In genomic region chr16:75062135-75062943, GRCh38 we compare ENCODE assay signal across 14 cellular contexts. TPM values are rescaled to one million over a fixed set of nuclear protein-coding genes. Genes with fewer than 3 reads are reported as not detected.
DNase-seq lines count a peak whose midpoint lies in the region; ATAC-seq and TF ChIP-seq lines count a peak whose summit lies in the region.
"Had no signal": no experiment of that assay in that cellular context is flagged by ENCODE, and none has a peak within 500 bp of the region (broad histone marks: within the 10 kb centered on the region; RNA-seq: fewer than 3 reads in every experiment).

No MANE protein-coding gene starts in this region.

- no peak overlapping the region for H2BK120ac ChIP-seq in neuronal stem cell (ENCODE audit: low read depth, low read length)

- H3K23ac ChIP-seq in neuronal stem cell (ENCODE audit: low read depth, low read length, poor library complexity) = peak overlapping the region; percentile 59

- no peaks in the 10 kb centered on the region for H3K9me3 ChIP-seq in BLaER1
- H3K9me3 ChIP-seq in PC-9 (ENCODE audit: insufficient read depth, low read depth) = no peaks in the 10 kb centered on the region
- H3K9me3 ChIP-seq in neuronal stem cell (replicated peaks in 1 of 2; ENCODE audit: control insufficient read depth in 2 of 2, insufficient read depth in 1 of 2, low read depth in 1 of 2, low read length in 2 of 2) = no peaks in the 10 kb centered on the region

- H2BK12ac ChIP-seq in neuronal stem cell (ENCODE audit: low read length) = no peak overlapping the region

- H3K4me1 ChIP-seq in BLaER1 (peaks cover 100% of the 10 kb centered on the region), PC-9 (replicated peaks; ENCODE audit: insufficient read depth) (peaks cover 71% of the 10 kb centered on the region), neuronal stem cell (ENCODE audit: control insufficient read depth in 2 of 2, insufficient read depth in 1 of 2, low read depth in 1 of 2, low read length in 2 of 2) (peaks cover 0 to 12% of the 10 kb centered on the region in 2 donors)

- no CpG with 5 or more reads among the region's 22 CpGs for WGBS in neuronal stem cell (ENCODE audit: extremely low coverage in 2 of 2, insufficient read length in 2 of 2, insufficient replicate concordance in 1 of 2), 2 donors

- BruUV-seq in PC-9 (replicated peaks; lab: Mats Ljungman, UMichigan) = no TSS peak

- no peak for ATAC-seq in SK-N-SH treated with all-trans-retinoic acid at 6 μM for 48 hours
- no peak for ATAC-seq in HG02973 (IDR thresholded peaks at IDR 0.05; ENCODE audit: unreplicated experiment)

- H3K4me2 ChIP-seq in BLaER1 (peak overlapping the region; percentile 72), PC-9 (peak overlapping the region; percentile 94), neuronal stem cell (ENCODE audit: insufficient read depth, low read length, poor library complexity, severe bottlenecking) (no peak overlapping the region)

- no peak overlapping the region for H3K18ac ChIP-seq in neuronal stem cell (ENCODE audit: low read length)

- TF ChIP-seq CTCF in PC-9 (conservative IDR thresholded peaks at IDR 0.05) (no peak), fibroblast of villous mesenchyme (IDR thresholded peaks at IDR 0.05; ENCODE audit: insufficient read depth, low read depth, low read length) (peak; percentile 4)

- CTCF ChIA-PET in PC-9 (lab: Charles Lee) = interaction anchor here (0.5 to 0.6 kb wide), 2 partner anchors 47 to 76 kb away, joined by 3 to 10 read pairs; no protein-coding TSS in a partner anchor

- POLR2A ChIA-PET in PC-9 (lab: Charles Lee; ENCODE audit: unreplicated experiment) = interaction anchor here (0.6 to 1.2 kb wide), 4 partner anchors 18 to 287 kb away, joined by 3 to 5 read pairs (median 4); partner anchors contain the start of genes FA2H and WDR59

- H3K79me1 ChIP-seq in neuronal stem cell (ENCODE audit: low read depth, low read length) = peaks cover 4% of the 10 kb centered on the region

- H3K27ac ChIP-seq in BLaER1 (peak overlapping the region; percentile 72), PC-9 (peak overlapping the region; percentile 86), neuronal stem cell (replicated peaks; ENCODE audit: low read length) (no peak overlapping the region)

- H3K9me2 ChIP-seq in PC-9 (ENCODE audit: insufficient read depth) = no peaks in the 10 kb centered on the region; the same call in 1 of the 2 replicates

- DNase-seq in PC-9 (peak; percentile 80 to 82), fibroblast of villous mesenchyme (ENCODE audit: low read depth) (no peak), neuronal stem cell (ENCODE audit: low spot score) (no peak), NCI-H2227 treated with DMSO at 0.1 percent for 48 hours (lab: John Stamatoyannopoulos, UW) (no peak)
- DNase-seq in stimulated activated CD4-positive, alpha-beta T cell treated with anti-CD3 and anti-CD28 coated beads, Interleukin-2, amount 100 ng/mL, for 24 hours = no peak
- DNase-seq: CD4-positive, CD25-positive, alpha-beta regulatory T cell; central memory CD4-positive, alpha-beta T cell; HFFc6; mesenchymal stem cell; NCI-H1105; small intestine had no signal

- peaks cover 53% of the 10 kb centered on the region for H3F3A ChIP-seq in PC-9 (ENCODE audit: insufficient read depth, low read depth)

- H3K9ac ChIP-seq in BLaER1 = peak overlapping the region; percentile 32
- H3K9ac ChIP-seq in neuronal stem cell (ENCODE audit: low read depth, low read length, poor library complexity) = no peak overlapping the region

- no peak overlapping the region for H2AFZ ChIP-seq in PC-9
- H2AFZ ChIP-seq in neuronal stem cell (ENCODE audit: low read length) = no peak overlapping the region

- H4K8ac ChIP-seq in neuronal stem cell (ENCODE audit: low read depth, low read length) = no peak overlapping the region

- H3K36me3 ChIP-seq in BLaER1 (peaks cover 41% of the 10 kb centered on the region), PC-9 (ENCODE audit: low read depth) (no peaks in the 10 kb centered on the region), neuronal stem cell (replicated peaks in 1 of 2; ENCODE audit: control insufficient read depth in 2 of 2, insufficient read depth in 2 of 2, low read length in 2 of 2) (peaks cover 0 to 4% of the 10 kb centered on the region in 2 donors)

- H2BK5ac ChIP-seq in neuronal stem cell (ENCODE audit: low read length) = no peak overlapping the region

- no peaks in the 10 kb centered on the region for H3K27me3 ChIP-seq in BLaER1
- no peaks in the 10 kb centered on the region for H3K27me3 ChIP-seq in PC-9 (ENCODE audit: insufficient read depth, low read depth)
- H3K27me3 ChIP-seq in neuronal stem cell (ENCODE audit: control insufficient read depth in 3 of 3, insufficient read depth in 3 of 3, low read depth in 1 of 3, low read length in 3 of 3) = no peaks in the 10 kb centered on the region

- intact Hi-C loops in PC-9 (cut with micrococcal nuclease; ENCODE audit: unreplicated experiment) = loop anchor here (1.0 kb wide), 1 partner anchor 64 kb away; no protein-coding TSS in a partner anchor

- H2AK5ac ChIP-seq in neuronal stem cell (ENCODE audit: low read depth, low read length) = no peak overlapping the region

- H4K91ac ChIP-seq in neuronal stem cell (ENCODE audit: low read depth, low read length, poor library complexity) = no peak overlapping the region

- H3K4ac ChIP-seq in neuronal stem cell (ENCODE audit: low read length) = no peak overlapping the region

- peaks cover 100% of the 10 kb centered on the region for H4K20me1 ChIP-seq in BLaER1
- H4K20me1 ChIP-seq in PC-9 (ENCODE audit: insufficient read depth) = no peaks in the 10 kb centered on the region

- H2BK15ac ChIP-seq in neuronal stem cell (ENCODE audit: low read length) = no peak overlapping the region

- H3K79me2 ChIP-seq in PC-9 (ENCODE audit: low read depth) = peaks cover 95% of the 10 kb centered on the region

- H3K14ac ChIP-seq in neuronal stem cell (ENCODE audit: low read length) = no peak overlapping the region

- H3K4me3 ChIP-seq in BLaER1 (no peak overlapping the region), PC-9 (no peak overlapping the region), fibroblast of villous mesenchyme (ENCODE audit: low read depth, low read length) (no peak overlapping the region), neuronal stem cell (ENCODE audit: low read length in 2 of 2) (no peak overlapping the region)

TF ChIP-seq in SK-N-SH treated with all-trans-retinoic acid at 6 μM for 48 hours, 23 proteins besides CTCF, POLR2A, EP300 and RAD21:
- TF ChIP-seq TSHZ2 (CRISPR knock-in tag; IDR thresholded peaks at IDR 0.05) = no peak
- no peak for TF ChIP-seq ZC3H10 (CRISPR knock-in tag; IDR thresholded peaks at IDR 0.05)
- no peak for TF ChIP-seq OSR1 (CRISPR knock-in tag; IDR thresholded peaks at IDR 0.05)
- TF ChIP-seq POU6F1 (CRISPR knock-in tag; IDR thresholded peaks at IDR 0.05; ENCODE audit: borderline replicate concordance, low read depth) = no peak
- TF ChIP-seq ZFP30 (CRISPR knock-in tag; IDR thresholded peaks at IDR 0.05) = no peak
- no peak for TF ChIP-seq BACH2 (CRISPR knock-in tag; IDR thresholded peaks at IDR 0.05; ENCODE audit: borderline replicate concordance)
- TF ChIP-seq CREB5 (CRISPR knock-in tag; IDR thresholded peaks at IDR 0.05; ENCODE audit: low read depth) = no peak
- TF ChIP-seq TOX (CRISPR knock-in tag; IDR thresholded peaks at IDR 0.05; ENCODE audit: borderline replicate concordance) = no peak
TF ChIP-seq in SK-N-SH treated with all-trans-retinoic acid at 6 μM for 48 hours: peak in this region for 0.

RNA-seq across cellular contexts. Expression of gene LDHD, which starts 54.2 kb away (rescaled TPM):
- total RNA-seq in PC-9 (2021) = 1.1 and 1.3 TPM in 2 replicates
- total RNA-seq in fibroblast of villous mesenchyme = 0.64 and 0.86 TPM in 2 replicates
- polyA plus RNA-seq in neuronal stem cell (2013, experiment 1 of 2) = 0.66 TPM
- polyA plus RNA-seq in neuronal stem cell (2013, experiment 2 of 2) = 0.76 TPM
- total RNA-seq: CD4-positive, CD25-positive, alpha-beta regulatory T cell had no signal

Comparison
In these comparisons a context has a peak if more than half of its experiments do, and no peak if none do; other contexts are left out.
1. DNase-seq: peak in PC-9 (2 of 2); none in fibroblast of villous mesenchyme (single experiment), neuronal stem cell (single experiment), NCI-H2227 treated with DMSO at 0.1 percent for 48 hours (single experiment) and stimulated activated CD4-positive, alpha-beta T cell treated with anti-CD3 and anti-CD28 coated beads, Interleukin-2, amount 100 ng/mL, for 24 hours (0 of 2).